In the genomic region with DNA sequence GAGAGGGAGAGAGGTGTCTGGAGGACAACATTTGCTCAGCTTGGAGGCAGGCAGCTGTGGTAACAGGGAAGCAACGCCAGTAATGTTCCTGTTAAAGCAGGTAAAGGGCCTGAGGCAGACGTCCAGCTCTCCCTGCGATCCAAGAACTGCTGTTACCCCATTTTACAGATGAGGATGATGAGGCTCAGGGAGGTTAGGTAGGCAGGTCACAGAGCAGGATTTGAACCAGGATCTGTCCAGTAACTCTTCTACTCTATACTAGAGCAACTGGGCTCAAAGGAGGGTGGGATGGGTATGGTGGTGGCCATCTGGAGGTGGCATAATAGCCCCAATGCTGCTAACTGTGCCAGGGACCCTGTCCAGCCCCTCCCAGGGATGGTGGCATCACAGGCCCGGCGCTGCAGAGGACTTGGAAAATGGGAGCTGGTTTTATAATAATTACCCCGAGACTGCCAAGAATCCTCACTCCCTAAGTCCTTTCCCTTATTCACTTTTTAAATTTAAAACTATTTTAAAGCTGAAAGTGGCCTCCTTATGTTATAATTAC, we compare ENCODE assay signal across 20 cellular contexts. TPM values are rescaled to one million over a fixed set of nuclear protein-coding genes. Genes with fewer than 3 reads are reported as not detected.
DNase-seq lines count a peak whose midpoint lies in the region; ATAC-seq, FAIRE-seq and TF ChIP-seq lines count a peak whose summit lies in the region.
"Had no signal": no experiment of that assay in that cellular context is flagged by ENCODE, and none has a peak within 500 bp of the region (broad histone marks: within the 10 kb centered on the region; RNA-seq: fewer than 3 reads in every experiment).

No MANE protein-coding gene starts in this region.

- peaks cover 30% of the 10 kb centered on the region for H3K4me1 ChIP-seq in Caco-2

- H3K4me3 Mint-ChIP-seq in Caco-2 (ENCODE audit: unreplicated experiment) = no peak overlapping the region
- H3K4me3 Mint-ChIP-seq in activated CD4-positive, alpha-beta T cell treated with anti-CD3 and anti-CD28 coated beads, Interleukin-2, amount 10 ng/mL, durations not matched to agents 7 days and 5 days = no peak overlapping the region
- H3K4me3 Mint-ChIP-seq: CD4-positive, alpha-beta memory T cell; H9 had no signal

- FAIRE-seq in HTR-8/SVneo (lab: Jason Lieb, UNC) = peak; percentile 59
- FAIRE-seq: A549, G401.6, GM12892, H1 had no signal

- BruUV-seq in Caco-2 (replicated peaks; lab: Mats Ljungman, UMichigan) = no TSS peak

- CTCF ChIA-PET in Caco-2 (lab: Charles Lee) = interaction anchor here (1.0 to 2.5 kb wide), 4 partner anchors 11 to 26 kb away, joined by 3 to 25 read pairs (median 12); partner anchors contain the start of gene NAE1
- CTCF ChIA-PET in activated CD4-positive, alpha-beta T cell treated with anti-CD3 and anti-CD28 coated beads, Interleukin-2, amount 10 ng/mL, durations not matched to agents 7 days and 5 days (lab: Charles Lee) = interaction anchor here (1.0 to 4.9 kb wide), 6 partner anchors 11 to 248 kb away, joined by 3 to 30 read pairs (median 13); partner anchors contain the start of gene NAE1

- no peaks in the 10 kb centered on the region for H3K9me3 Mint-ChIP-seq in Caco-2 (ENCODE audit: unreplicated experiment)
- H3K9me3 Mint-ChIP-seq in activated CD4-positive, alpha-beta T cell treated with anti-CD3 and anti-CD28 coated beads, Interleukin-2, amount 10 ng/mL, durations not matched to agents 7 days and 5 days = no peaks in the 10 kb centered on the region
- H3K9me3 Mint-ChIP-seq: CD4-positive, alpha-beta memory T cell; H9 had no signal

- intact Hi-C loops in Caco-2 (cut with micrococcal nuclease; ENCODE audit: unreplicated experiment) = no loop called here

- H3K27ac Mint-ChIP-seq in Caco-2 (ENCODE audit: unreplicated experiment) = peak overlapping the region; percentile 23
- no peak overlapping the region for H3K27ac Mint-ChIP-seq in activated CD4-positive, alpha-beta T cell treated with anti-CD3 and anti-CD28 coated beads, Interleukin-2, amount 10 ng/mL, durations not matched to agents 7 days and 5 days

- no peaks in the 10 kb centered on the region for H3K27me3 ChIP-seq in Caco-2 (replicated peaks; ENCODE audit: control insufficient read depth, insufficient read depth, low read length)

- no peaks in the 10 kb centered on the region for H3K27me3 Mint-ChIP-seq in Caco-2 (ENCODE audit: insufficient read depth, unreplicated experiment)
- peaks cover 3% of the 10 kb centered on the region for H3K27me3 Mint-ChIP-seq in activated CD4-positive, alpha-beta T cell treated with anti-CD3 and anti-CD28 coated beads, Interleukin-2, amount 10 ng/mL, durations not matched to agents 7 days and 5 days
- H3K27me3 Mint-ChIP-seq: CD4-positive, alpha-beta memory T cell had no signal

- no peak for TF ChIP-seq CTCF in Caco-2 (IDR thresholded peaks at IDR 0.05; ENCODE audit: insufficient read depth in 1 of 2, low read depth in 1 of 2, low read length in 1 of 2, severe bottlenecking in 1 of 2, unreplicated experiment in 1 of 2)

- no peak for DNase-seq in Caco-2
- DNase-seq in HTR-8/SVneo (ENCODE audit: insufficient read length, low spot score) = no peak
- DNase-seq in islet precursor cell = peak; percentile 35
- DNase-seq in occipital lobe (lab: John Stamatoyannopoulos, UW) = no peak
- DNase-seq in activated CD4-positive, alpha-beta T cell treated with anti-CD3 and anti-CD28 coated beads, Interleukin-2, amount 10 ng/mL, durations not matched to agents 7 days and 5 days = no peak
- DNase-seq: 8988T; ACHN; C1 segment of cervical spinal cord; CD4-positive, alpha-beta memory T cell; COR-L47; DMS153; DND-41; GM23248; H9 had no signal

- no peaks in the 10 kb centered on the region for H3K36me3 ChIP-seq in Caco-2 (ENCODE audit: control insufficient read depth, insufficient read depth, low read length)

- H3K4me3 ChIP-seq in Caco-2 (ENCODE audit: low read depth, low read length) = no peak overlapping the region
- H3K4me3 ChIP-seq: A549, GM23248 had no signal

- ATAC-seq in GM21528 (IDR thresholded peaks at IDR 0.05; ENCODE audit: low FRiP score, unreplicated experiment) = no peak
- ATAC-seq: A549, HCT116 had no signal

- POLR2A ChIA-PET in Caco-2 (lab: Charles Lee) = interaction anchor here (1.2 kb wide), 1 partner anchor 24 kb away, joined by 4 read pairs; the partner anchor contains the start of gene PDP2
- POLR2A ChIA-PET in activated CD4-positive, alpha-beta T cell treated with anti-CD3 and anti-CD28 coated beads, Interleukin-2, amount 10 ng/mL, durations not matched to agents 7 days and 5 days (lab: Charles Lee) = no interaction called here

- peaks cover 12% of the 10 kb centered on the region for H3K4me1 Mint-ChIP-seq in Caco-2 (ENCODE audit: low read depth, unreplicated experiment)
- no peaks in the 10 kb centered on the region for H3K4me1 Mint-ChIP-seq in activated CD4-positive, alpha-beta T cell treated with anti-CD3 and anti-CD28 coated beads, Interleukin-2, amount 10 ng/mL, durations not matched to agents 7 days and 5 days
- H3K4me1 Mint-ChIP-seq: CD4-positive, alpha-beta memory T cell; H9 had no signal

- no peaks in the 10 kb centered on the region for H3K9me3 ChIP-seq in Caco-2
- H3K9me3 ChIP-seq: A549 had no signal

- H3K36me3 Mint-ChIP-seq in Caco-2 (ENCODE audit: insufficient read depth, unreplicated experiment) = peaks cover 9% of the 10 kb centered on the region
- H3K36me3 Mint-ChIP-seq in activated CD4-positive, alpha-beta T cell treated with anti-CD3 and anti-CD28 coated beads, Interleukin-2, amount 10 ng/mL, durations not matched to agents 7 days and 5 days (ENCODE audit: low read depth) = no peaks in the 10 kb centered on the region
- H3K36me3 Mint-ChIP-seq: CD4-positive, alpha-beta memory T cell had no signal

RNA-seq across cellular contexts. Expression of gene CA7, which starts 12.0 kb away (rescaled TPM):
- total RNA-seq in Caco-2 (2022) (0.35 and 0.68 TPM in 2 replicates), occipital lobe (not detected)
- not detected for total RNA-seq in activated CD4-positive, alpha-beta T cell treated with anti-CD3 and anti-CD28 coated beads, Interleukin-2, amount 10 ng/mL, durations not matched to agents 7 days and 5 days
- total RNA-seq: CD4-positive, alpha-beta memory T cell had no signal

RNA-seq across cellular contexts. Expression of gene PDP2, which starts 24.1 kb away (rescaled TPM):
- total RNA-seq in Caco-2 (2022) (37.7 and 44.4 TPM in 2 replicates), occipital lobe (9.2 TPM)
- total RNA-seq in activated CD4-positive, alpha-beta T cell treated with anti-CD3 and anti-CD28 coated beads, Interleukin-2, amount 10 ng/mL, durations not matched to agents 7 days and 5 days = 10 to 100 TPM; 20.8 to 21.4 TPM

RNA-seq across cellular contexts. Expression of gene NAE1, which starts 25.5 kb away (rescaled TPM):
- total RNA-seq in Caco-2 (2022) (141 and 146 TPM in 2 replicates), occipital lobe (113 TPM)
- 10 to 100 TPM; 62.5 to 72.6 TPM for total RNA-seq in activated CD4-positive, alpha-beta T cell treated with anti-CD3 and anti-CD28 coated beads, Interleukin-2, amount 10 ng/mL, durations not matched to agents 7 days and 5 days

RNA-seq across cellular contexts. Expression of gene TERB1, which starts 54.9 kb away (rescaled TPM):
- not detected in 2 replicates for total RNA-seq in Caco-2 (2022)
- total RNA-seq in occipital lobe = 0.31 TPM
- total RNA-seq in activated CD4-positive, alpha-beta T cell treated with anti-CD3 and anti-CD28 coated beads, Interleukin-2, amount 10 ng/mL, durations not matched to agents 7 days and 5 days = under 1 TPM; 0.15 to 0.27 TPM
- total RNA-seq: GM23248, H1, H9 had no signal
